1 cellular context compared by ENCODE assay signal in genomic region chr2:119354860-119355259, GRCh38.
TF ChIP-seq lines count a peak whose summit lies in the region.

No MANE protein-coding gene starts in this region.

TF ChIP-seq in GM12878, 131 proteins besides CTCF, POLR2A, EP300 and RAD21 (continued from another document):
- TF ChIP-seq ZBTB4 (CRISPR knock-in tag; IDR thresholded peaks at IDR 0.05) (no peak), TAF1 (IDR thresholded peaks at IDR 0.05; ENCODE audit: borderline replicate concordance, low read depth, low read length) (no peak), SMC3 (IDR thresholded peaks at IDR 0.05; ENCODE audit: borderline replicate concordance, low read length) (no peak), CUX1 (IDR thresholded peaks at IDR 0.05; ENCODE audit: insufficient replicate concordance, low read depth, low read length) (no peak), CBFB (IDR thresholded peaks at IDR 0.05; ENCODE audit: low read depth) (no peak)
